10 cellular contexts compared by ENCODE assay signal in the genomic region with DNA sequence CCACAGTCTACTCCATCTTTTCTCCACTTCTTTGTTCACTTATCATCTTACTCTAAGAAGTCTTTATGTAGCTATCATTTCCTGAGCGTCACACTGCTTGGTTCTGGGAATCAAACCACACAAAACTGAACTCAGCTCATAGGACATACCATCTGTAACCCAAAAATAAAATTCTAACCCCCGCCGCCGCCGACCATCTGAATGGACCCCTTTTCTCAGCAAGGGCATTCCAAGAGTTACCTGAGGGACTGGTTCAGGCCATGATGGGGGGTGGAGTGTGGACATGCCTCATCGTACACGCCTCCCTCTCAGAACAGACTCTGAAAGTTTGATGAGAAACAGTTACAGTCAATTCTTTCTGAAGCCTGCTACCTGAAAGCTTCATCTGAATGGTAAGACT. TPM values are rescaled to one million over a fixed set of nuclear protein-coding genes. Genes with fewer than 3 reads are reported as not detected.
DNase-seq lines count a peak whose midpoint lies in the region; ATAC-seq and TF ChIP-seq lines count a peak whose summit lies in the region.
"Had no signal": no experiment of that assay in that cellular context is flagged by ENCODE, and none has a peak within 500 bp of the region (broad histone marks: within the 10 kb centered on the region; RNA-seq: fewer than 3 reads in every experiment).

No MANE protein-coding gene starts in this region.

- H3K14ac ChIP-seq in trophoblast cell (ENCODE audit: low read length) = no peak overlapping the region

- peak overlapping the region; percentile 63 to 77 (median 70) for H3K4me3 Mint-ChIP-seq in CD8-positive, alpha-beta memory T cell
- H3K4me3 Mint-ChIP-seq in activated naive CD8-positive, alpha-beta T cell = peak overlapping the region; percentile 80

- H3K36me3 Mint-ChIP-seq in CD8-positive, alpha-beta memory T cell = peaks cover 3 to 6% (median 4%) of the 10 kb centered on the region in 3 donors
- no peaks in the 10 kb centered on the region for H3K36me3 Mint-ChIP-seq in activated naive CD8-positive, alpha-beta T cell

- peaks cover 73 to 87% (median 86%) of the 10 kb centered on the region in 3 donors for H3K4me1 Mint-ChIP-seq in CD8-positive, alpha-beta memory T cell
- peaks cover 92% of the 10 kb centered on the region for H3K4me1 Mint-ChIP-seq in activated naive CD8-positive, alpha-beta T cell (ENCODE audit: low read depth)

- H3K79me2 ChIP-seq in trophoblast cell (ENCODE audit: control insufficient read depth, insufficient read depth, low read length, poor library complexity) = peaks cover 5% of the 10 kb centered on the region

- no peak overlapping the region for H3K18ac ChIP-seq in trophoblast cell (ENCODE audit: low read length)

- no peak overlapping the region for H3K9ac ChIP-seq in trophoblast cell (ENCODE audit: low read length)

- no peaks in the 10 kb centered on the region for H3K9me3 ChIP-seq in CD8-positive, alpha-beta memory T cell (ENCODE audit: low read length)
- H3K9me3 ChIP-seq in trophoblast cell (ENCODE audit: insufficient read depth, low read depth, low read length) = no peaks in the 10 kb centered on the region
- H3K9me3 ChIP-seq in thyroid gland = no peaks in the 10 kb centered on the region
- H3K9me3 ChIP-seq: uterus had no signal

- no CpG with 5 or more reads among the region's 7 CpGs for WGBS in trophoblast cell (ENCODE audit: extremely low coverage, insufficient coverage, insufficient read length)
- WGBS in thyroid gland, 2 donors = 88 to 93% methylated on average over 7 of the region's 7 CpGs

- no peak overlapping the region for H2AFZ ChIP-seq in trophoblast cell (ENCODE audit: insufficient read depth, low read length, poor library complexity)

- no peak overlapping the region for H3K23ac ChIP-seq in trophoblast cell (ENCODE audit: low read length)

- CTCF ChIA-PET in CD8-positive, alpha-beta memory T cell (lab: Charles Lee) = interaction anchor here (1.5 to 10.7 kb wide), 5 partner anchors 8 to 23 kb away, joined by 3 to 252 read pairs (median 8); a partner anchor contains a TSS

- no peak overlapping the region for H4K12ac ChIP-seq in trophoblast cell (ENCODE audit: low read depth, low read length)

- H3K27ac Mint-ChIP-seq in CD8-positive, alpha-beta memory T cell = peak overlapping the region; percentile 95 to 99 (median 97)
- peak overlapping the region; percentile 96 for H3K27ac Mint-ChIP-seq in activated naive CD8-positive, alpha-beta T cell

- H2BK12ac ChIP-seq in trophoblast cell (ENCODE audit: low read length) = peak overlapping the region; percentile 4

- no peak for ATAC-seq in GM21737 (IDR thresholded peaks at IDR 0.05; ENCODE audit: unreplicated experiment)

- H2BK5ac ChIP-seq in trophoblast cell (ENCODE audit: low read depth, low read length, poor library complexity) = peak overlapping the region; percentile 47

- H3K27me3 ChIP-seq in CD8-positive, alpha-beta memory T cell (ENCODE audit: insufficient read depth, low read length, poor library complexity, severe bottlenecking) = no peaks in the 10 kb centered on the region
- H3K27me3 ChIP-seq in trophoblast cell (ENCODE audit: insufficient read depth, low read length) = no peaks in the 10 kb centered on the region
- H3K27me3 ChIP-seq in thyroid gland = no peaks in the 10 kb centered on the region
- H3K27me3 ChIP-seq: uterus had no signal

- H3K4me2 ChIP-seq in trophoblast cell (ENCODE audit: low read length) = peak overlapping the region; percentile 37

- TF ChIP-seq POLR2A in thyroid gland (IDR thresholded peaks at IDR 0.05) = no peak

- H3K9me3 Mint-ChIP-seq in CD8-positive, alpha-beta memory T cell = peaks cover 0 to 25% (median 2%) of the 10 kb centered on the region in 5 donors
- no peaks in the 10 kb centered on the region for H3K9me3 Mint-ChIP-seq in activated naive CD8-positive, alpha-beta T cell (ENCODE audit: low read depth)

- H3K4me3 ChIP-seq in CD8-positive, alpha-beta memory T cell (ENCODE audit: low read length) = peak overlapping the region; percentile 46
- H3K4me3 ChIP-seq in trophoblast cell (ENCODE audit: low read depth, low read length) = no peak overlapping the region
- H3K4me3 ChIP-seq in thyroid gland (replicated peaks in 1 of 3) = no peak overlapping the region
- H3K4me3 ChIP-seq: uterus had no signal

- H2AK5ac ChIP-seq in trophoblast cell (ENCODE audit: low read length) = no peak overlapping the region

- no peak overlapping the region for H3K4ac ChIP-seq in trophoblast cell (ENCODE audit: low read depth, low read length)

- peak overlapping the region; percentile 33 for H2BK120ac ChIP-seq in trophoblast cell (ENCODE audit: insufficient read depth, low read length, poor library complexity)

- no peaks in the 10 kb centered on the region for H3K36me3 ChIP-seq in CD8-positive, alpha-beta memory T cell (ENCODE audit: insufficient read depth, low read length)
- H3K36me3 ChIP-seq in trophoblast cell (ENCODE audit: control insufficient read depth in 1 of 2, insufficient read depth in 2 of 2, low read length in 2 of 2) (no peaks in the 10 kb centered on the region), thyroid gland (no peaks in the 10 kb centered on the region)
- H3K36me3 ChIP-seq: uterus had no signal

- H4K91ac ChIP-seq in trophoblast cell (ENCODE audit: low read depth, low read length) = peak overlapping the region; percentile 73

- peaks cover 31% of the 10 kb centered on the region for H3K79me1 ChIP-seq in trophoblast cell (ENCODE audit: low read length)

- POLR2A ChIA-PET in CD8-positive, alpha-beta memory T cell (lab: Charles Lee) = interaction anchor here (0.6 to 11.1 kb wide), 11 partner anchors 9 to 388 kb away, joined by 3 to 259 read pairs (median 5); a partner anchor contains a TSS

- DNase-seq in CD8-positive, alpha-beta memory T cell = peak in 2 of 5 donors; percentile 34 to 72
- DNase-seq in T-helper 2 cell = peak in 3 of 5 experiments; percentile 8 to 80 (median 22)
- no peak for DNase-seq in trophoblast cell
- no peak for DNase-seq in NCI-H2196 treated with DMSO at 0.1 percent for 48 hours (lab: John Stamatoyannopoulos, UW; ENCODE audit: unreplicated experiment)
- DNase-seq in thyroid gland = no peak
- DNase-seq in GOT3 (lab: John Stamatoyannopoulos, UW) = no peak
- DNase-seq: kidney, uterus had no signal

- TF ChIP-seq CTCF in thyroid gland (IDR thresholded peaks at IDR 0.05) = no peak

- H3K4me1 ChIP-seq in CD8-positive, alpha-beta memory T cell (ENCODE audit: insufficient read depth, low read length) = peaks cover 74% of the 10 kb centered on the region
- peaks cover 20 to 27% of the 10 kb centered on the region in 2 experiments for H3K4me1 ChIP-seq in trophoblast cell (ENCODE audit: control insufficient read depth in 1 of 2, insufficient read depth in 2 of 2, low read length in 2 of 2)
- peaks cover 0 to 13% of the 10 kb centered on the region in 2 donors for H3K4me1 ChIP-seq in thyroid gland
- H3K4me1 ChIP-seq: uterus had no signal

- intact Hi-C loops in thyroid gland (cut with DNase I) = no loop called here

- H4K8ac ChIP-seq in trophoblast cell (ENCODE audit: low read depth, low read length) = peak overlapping the region; percentile 34

- peaks cover 0 to 4% of the 10 kb centered on the region in 2 donors for H3K27me3 Mint-ChIP-seq in CD8-positive, alpha-beta memory T cell
- no peaks in the 10 kb centered on the region for H3K27me3 Mint-ChIP-seq in activated naive CD8-positive, alpha-beta T cell

- H3K27ac ChIP-seq in CD8-positive, alpha-beta memory T cell (ENCODE audit: low read depth, low read length) = no peak overlapping the region
- H3K27ac ChIP-seq in trophoblast cell (ENCODE audit: low read depth, low read length) = peak overlapping the region; percentile 92
- H3K27ac ChIP-seq in thyroid gland = no peak overlapping the region
- H3K27ac ChIP-seq: uterus had no signal

RNA-seq across cellular contexts. Expression of a gene that starts 12.6 kb away (rescaled TPM):
- total RNA-seq in CD8-positive, alpha-beta memory T cell = 1 to 10 TPM; 1.6 to 1.9 TPM
- polyA plus RNA-seq in CD8-positive, alpha-beta memory T cell = 20.8 TPM
- polyA plus RNA-seq in trophoblast cell (2013) = 1.3 and 1.8 TPM in 2 replicates
- 10 to 100 TPM in 2 of 4 donors, 1 to 10 TPM in 2; 4.2 to 25.7 (median 11.8) TPM for total RNA-seq in thyroid gland

RNA-seq across cellular contexts. Expression of a gene that starts 14.4 kb away (rescaled TPM):
- total RNA-seq in CD8-positive, alpha-beta memory T cell = 100 to 1,000 TPM; 185 to 196 TPM
- polyA plus RNA-seq in CD8-positive, alpha-beta memory T cell = 258 TPM
- 4.9 and 5.1 TPM in 2 replicates for polyA plus RNA-seq in trophoblast cell (2013)
- 10 to 100 TPM; 45.1 to 53.3 (median 49.4) TPM for total RNA-seq in thyroid gland

Comparison
In these comparisons a context has a peak if more than half of its experiments do, and no peak if none do; other contexts are left out.
1. DNase-seq: peak in T-helper 2 cell (3 of 5); none in trophoblast cell (0 of 2), NCI-H2196 treated with DMSO at 0.1 percent for 48 hours (single experiment), thyroid gland (0 of 2) and GOT3 (single experiment).